15 cellular contexts compared by ENCODE assay signal in the genomic region with DNA sequence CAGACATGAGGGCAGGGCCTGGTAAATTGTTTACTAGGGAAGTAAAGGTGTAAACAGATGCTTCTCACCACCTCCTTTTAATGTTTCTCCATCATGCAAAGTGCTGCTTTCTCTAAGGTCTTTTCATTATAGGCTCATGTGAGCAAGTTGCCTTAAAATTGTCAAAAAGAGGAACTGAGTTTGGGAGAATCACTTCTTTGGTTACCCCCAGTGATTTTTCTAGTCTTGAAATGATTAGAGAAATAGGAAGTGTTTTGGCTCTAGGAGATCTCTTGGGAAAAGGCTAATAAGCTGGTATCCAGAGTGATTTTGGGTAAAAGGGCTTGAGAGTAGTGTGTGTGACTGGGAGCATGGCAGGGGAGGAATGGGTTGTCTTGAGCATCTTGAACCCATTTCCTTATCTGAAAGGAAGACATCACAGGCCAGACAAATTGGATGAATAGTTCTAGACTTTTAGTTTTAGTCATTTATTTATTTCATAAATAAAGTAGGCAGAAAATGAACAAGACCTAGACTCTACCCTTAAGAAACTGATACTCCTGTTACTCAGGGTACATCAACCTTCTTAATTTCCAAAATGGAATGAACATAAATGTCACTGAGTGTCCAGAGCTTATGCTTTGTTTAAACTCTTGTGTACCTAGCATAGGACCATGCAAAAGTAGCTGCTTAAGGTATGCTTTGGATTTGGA. TPM values are rescaled to one million over a fixed set of nuclear protein-coding genes. Genes with fewer than 3 reads are reported as not detected.
DNase-seq lines count a peak whose midpoint lies in the region; ATAC-seq and TF ChIP-seq lines count a peak whose summit lies in the region.
"Had no signal": no experiment of that assay in that cellular context is flagged by ENCODE, and none has a peak within 500 bp of the region (broad histone marks: within the 10 kb centered on the region; RNA-seq: fewer than 3 reads in every experiment).

No MANE protein-coding gene starts in this region.

- H3K36me3 ChIP-seq in testis (ENCODE audit: low read depth, missing control alignments): no peaks in the 10 kb centered on the region
- H3K36me3 ChIP-seq: BLaER1, stomach had no signal

- no peak for TF ChIP-seq CTCF in testis (IDR thresholded peaks at IDR 0.05)

- no peak overlapping the region for H3K27ac ChIP-seq in testis
- H3K27ac ChIP-seq: BLaER1, stomach had no signal

- H3K27ac Mint-ChIP-seq in T-cell: no peak overlapping the region
- H3K27ac Mint-ChIP-seq: WTC11 had no signal

- H3K36me3 Mint-ChIP-seq in T-cell: no peaks in the 10 kb centered on the region

- no peaks in the 10 kb centered on the region for H3K27me3 ChIP-seq in testis
- H3K27me3 ChIP-seq: stomach had no signal

- no peak overlapping the region for H3K4me3 Mint-ChIP-seq in T-cell
- H3K4me3 Mint-ChIP-seq: WTC11 had no signal

- intact Hi-C loops in testis (cut with DNase I; ENCODE audit: low total_unique reads): no loop called here

- no peaks in the 10 kb centered on the region for H3K9me3 ChIP-seq in testis
- H3K9me3 ChIP-seq: BLaER1, stomach had no signal

- no peak for TF ChIP-seq POLR2A in testis (IDR thresholded peaks at IDR 0.05)

- no peaks in the 10 kb centered on the region for H3K9me3 Mint-ChIP-seq in T-cell
- H3K9me3 Mint-ChIP-seq: WTC11 had no signal

- no peaks in the 10 kb centered on the region for H3K4me1 ChIP-seq in testis
- H3K4me1 ChIP-seq: BLaER1, stomach had no signal

- no peak overlapping the region for H3K4me3 ChIP-seq in testis
- H3K4me3 ChIP-seq: BLaER1, stomach had no signal

- CTCF ChIA-PET in T-cell (lab: Charles Lee): interaction anchor here in 1 of 2 donors (1.0 kb wide), 1 partner anchor 15 kb away, joined by 3 read pairs; no protein-coding TSS in a partner anchor

- DNase-seq in NOMO-1 treated with dmso at 0.1 percent for 144 hours (lab: John Stamatoyannopoulos, UW; ENCODE audit: unreplicated experiment): peak; percentile 39
- no peak for DNase-seq in NCI-H1930 (lab: John Stamatoyannopoulos, UW)
- no peak for DNase-seq in testis
- no peak for DNase-seq in T-cell
- DNase-seq in stimulated activated CD4-positive, alpha-beta T cell treated with anti-CD3 and anti-CD28 coated beads, Interleukin-15, amount 100 ng/mL, for 24 hours: no peak
- DNase-seq: activated gamma-delta T cell, cerebellar nuclear complex, NCI-H1092 treated with DMSO at 0.1 percent for 48 hours, stomach had no signal

- no peaks in the 10 kb centered on the region for H3K4me1 Mint-ChIP-seq in T-cell

- POLR2A ChIA-PET in T-cell (lab: Charles Lee): no interaction called here

- peaks cover 4 to 27% of the 10 kb centered on the region in 2 donors for H3K27me3 Mint-ChIP-seq in T-cell

- peak; percentile 79 for ATAC-seq in GM18502 (IDR thresholded peaks at IDR 0.05; ENCODE audit: poor library complexity, unreplicated experiment)
- ATAC-seq in GM19468 (IDR thresholded peaks at IDR 0.05; ENCODE audit: extremely low read depth, unreplicated experiment): peak; percentile 66
- peak; percentile 83 for ATAC-seq in HG02943 (IDR thresholded peaks at IDR 0.05; ENCODE audit: low read depth, unreplicated experiment)
- ATAC-seq in T-cell (replicated peaks in 1 of 4): no peak
- ATAC-seq: WTC11 had no signal

RNA-seq across cellular contexts. Expression of gene GRPR, which starts 14.2 kb away (rescaled TPM):
- total RNA-seq in testis (under 1 TPM in 1 of 2 donors, not detected in 1; 0.12 TPM), T-cell (under 1 TPM in 2 of 5 donors, not detected in 3; 0.16 to 0.32 TPM)
- polyA plus RNA-seq in testis (ENCODE audit: insufficient read depth, low read depth, low replicate concordance): 0.21 TPM
- polyA plus RNA-seq: neural cell had no signal

RNA-seq across cellular contexts. Expression of gene MAGEB17, which starts 29.7 kb away (rescaled TPM):
- 1 to 10 TPM; 2.0 to 4.1 TPM for total RNA-seq in testis
- polyA plus RNA-seq in testis (ENCODE audit: insufficient read depth, low read depth, low replicate concordance): 3.7 TPM
- not detected for total RNA-seq in T-cell
- total RNA-seq: stomach had no signal

Comparison
In these comparisons a context has a peak if more than half of its experiments do, and no peak if none do; other contexts are left out.
1. ATAC-seq: peak in GM18502 (single experiment), GM19468 (single experiment) and HG02943 (single experiment); none in T-cell (0 of 4).